Comparison of ENCODE assay signal across 26 cellular contexts in genomic region chr1:80917225-80917624, GRCh38.
"Had no signal": no experiment of that assay in that cellular context is flagged by ENCODE, and none has a peak within 500 bp of the region (broad histone marks: within the 10 kb centered on the region; RNA-seq: fewer than 3 reads in every experiment).

No MANE protein-coding gene starts in this region.

- H3K27me3 Mint-ChIP-seq: activated B cell treated with CpG ODN at 0.5 μM for 24 hours; activated CD4-positive, alpha-beta T cell treated with anti-CD3 and anti-CD28 coated beads, Interleukin-2, amount 10 ng/mL, durations not matched to agents 24 days and 14 days; activated naive CD8-positive, alpha-beta T cell; activated T-helper 17 cell treated with anti-CD3 and anti-CD28 coated beads, Interleukin-2, amount 50 U/mL, for 72 hours; T-helper 17 cell had no signal

- H3K27ac Mint-ChIP-seq: activated B cell treated with CpG ODN at 0.5 μM for 24 hours; activated CD4-positive, alpha-beta T cell treated with anti-CD3 and anti-CD28 coated beads, Interleukin-2, amount 10 ng/mL, durations not matched to agents 24 days and 14 days; activated naive CD4-positive, alpha-beta T cell treated with anti-CD3 and anti-CD28 coated beads for 36 hours; activated naive CD8-positive, alpha-beta T cell; activated T-helper 17 cell treated with anti-CD3 and anti-CD28 coated beads, Interleukin-2, amount 50 U/mL, for 72 hours; T-helper 17 cell had no signal

- H3K4me3 ChIP-seq: cardiac muscle cell had no signal

- H3K27ac ChIP-seq: brain microvascular endothelial cell, cardiac muscle cell had no signal

- H3K4me1 Mint-ChIP-seq: activated B cell treated with CpG ODN at 0.5 μM for 24 hours; activated CD4-positive, alpha-beta T cell treated with anti-CD3 and anti-CD28 coated beads, Interleukin-2, amount 10 ng/mL, durations not matched to agents 24 days and 14 days; activated T-helper 17 cell treated with anti-CD3 and anti-CD28 coated beads, Interleukin-2, amount 50 U/mL, for 72 hours; T-helper 17 cell had no signal

- H3K4me3 Mint-ChIP-seq: activated B cell treated with CpG ODN at 0.5 μM for 24 hours; activated CD4-positive, alpha-beta T cell treated with anti-CD3 and anti-CD28 coated beads, Interleukin-2, amount 10 ng/mL, durations not matched to agents 24 days and 14 days; activated naive CD4-positive, alpha-beta T cell treated with anti-CD3 and anti-CD28 coated beads for 36 hours; activated naive CD8-positive, alpha-beta T cell; activated T-cell treated with anti-CD3 and anti-CD28 coated beads, Interleukin-2, amount 50 U/mL, for 4 hours; activated T-helper 17 cell treated with anti-CD3 and anti-CD28 coated beads, Interleukin-2, amount 50 U/mL, for 72 hours; T-helper 17 cell had no signal

- DNase-seq: activated B cell treated with CpG ODN at 0.5 μM for 24 hours; activated CD4-positive, alpha-beta T cell treated with anti-CD3 and anti-CD28 coated beads for 1 hour; activated CD4-positive, alpha-beta T cell treated with anti-CD3 and anti-CD28 coated beads, Interleukin-2, amount 10 ng/mL, durations not matched to agents 24 days and 14 days; activated CD4-positive, alpha-beta T cell treated with anti-CD3 and anti-CD28 coated beads, Interleukin-2, amount 50 U/mL, for 48 hours; activated CD8-positive, alpha-beta memory T cell treated with anti-CD3 and anti-CD28 coated beads for 24 hours; activated gamma-delta T cell; activated naive CD4-positive, alpha-beta T cell treated with anti-CD3 and anti-CD28 coated beads for 36 hours; activated T-cell treated with anti-CD3 and anti-CD28 coated beads, Interleukin-2, amount 50 U/mL, for 4 hours; brain microvascular endothelial cell; Kasumi-1; KBM-7; NCI-H1105 treated with DMSO at 0.1 percent for 48 hours; NCI-H146; NCI-H187 treated with DMSO at 0.1 percent for 48 hours; NCI-H2081 treated with DMSO at 0.1 percent for 48 hours; NCI-H2171; NCI-H2227 treated with DMSO at 0.1 percent for 48 hours; NCI-H446 treated with DMSO at 0.1 percent for 48 hours; NCI-H524 treated with DMSO at 0.1 percent for 48 hours; NCI-H774; RPMI8226; T-helper 17 cell; T-helper 9 cell had no signal

- H3K9me3 Mint-ChIP-seq: activated B cell treated with CpG ODN at 0.5 μM for 24 hours; activated CD4-positive, alpha-beta T cell treated with anti-CD3 and anti-CD28 coated beads, Interleukin-2, amount 10 ng/mL, durations not matched to agents 24 days and 14 days; activated naive CD4-positive, alpha-beta T cell treated with anti-CD3 and anti-CD28 coated beads for 36 hours had no signal

- H3K36me3 Mint-ChIP-seq: activated naive CD8-positive, alpha-beta T cell had no signal

- H3K36me3 ChIP-seq: brain microvascular endothelial cell, cardiac muscle cell had no signal

- H3K27me3 ChIP-seq: brain microvascular endothelial cell, cardiac muscle cell had no signal
